24 cellular contexts compared by ENCODE assay signal in genomic region chr5:127306036-127306435, GRCh38.
"Had no signal": no experiment of that assay in that cellular context is flagged by ENCODE, and none has a peak within 500 bp of the region (broad histone marks: within the 10 kb centered on the region; RNA-seq: fewer than 3 reads in every experiment).

No MANE protein-coding gene starts in this region.

- H3K27ac ChIP-seq: Peyer's patch, RWPE1, WERI-Rb-1 had no signal

- ATAC-seq: activated CD4-positive, CD25-positive, alpha-beta regulatory T cell treated with anti-CD3 and anti-CD28 coated beads, Interleukin-2, amount 50 U/mL, for 24 hours; activated CD8-positive, alpha-beta T cell treated with anti-CD3 and anti-CD28 coated beads for 36 hours had no signal

- H3K27me3 ChIP-seq: adrenal gland, Peyer's patch, SJCRH30 had no signal

- DNase-seq: activated CD4-positive, alpha-beta T cell treated with anti-CD3 and anti-CD28 coated beads for 4 hours; activated CD8-positive, alpha-beta memory T cell treated with anti-CD3 and anti-CD28 coated beads, Interleukin-2, amount 50 U/mL, for 48 hours; activated CD8-positive, alpha-beta T cell treated with anti-CD3 and anti-CD28 coated beads for 36 hours; activated naive CD4-positive, alpha-beta T cell treated with anti-CD3 and anti-CD28 coated beads, Interleukin-2, amount 50 U/mL, for 16 hours; activated naive CD8-positive, alpha-beta T cell treated with anti-CD3 and anti-CD28 coated beads, Interleukin-2, amount 10 ng/mL, durations not matched to agents 7 days and 5 days; activated T-cell treated with anti-CD3 and anti-CD28 coated beads, Interleukin-2, amount 50 U/mL, for 1 hour; adrenal gland; aorta; KG1; NCI-H1092 treated with DMSO at 0.1 percent for 48 hours; NCI-H1417 treated with DMSO at 0.1 percent for 48 hours; NCI-H1694; NCI-H2029; NCI-H2107; NCI-H226; NCI-H510A treated with DMSO at 0.1 percent for 48 hours; Peyer's patch; Right ventricle myocardium superior; SJCRH30; SK-N-SH; T-helper 1 cell; WERI-Rb-1 had no signal
